8 cellular contexts compared by ENCODE assay signal in genomic region chr18:3605562-3606443, GRCh38.
DNase-seq lines count a peak whose midpoint lies in the region; ATAC-seq and TF ChIP-seq lines count a peak whose summit lies in the region.

No MANE protein-coding gene starts in this region.

- H3K9me3 ChIP-seq in Caco-2: no peaks in the 10 kb centered on the region
- H3K9me3 ChIP-seq in transverse colon: no peaks in the 10 kb centered on the region

- 8% methylated on average over 11 to 14 of the region's 14 CpGs for WGBS in transverse colon (ENCODE audit: low coverage in 1 of 2), 2 donors

- TF ChIP-seq POLR2A in transverse colon (IDR thresholded peaks at IDR 0.05): no peak

- H3K27me3 ChIP-seq in Caco-2 (replicated peaks; ENCODE audit: control insufficient read depth, insufficient read depth, low read length) (no peaks in the 10 kb centered on the region), transverse colon (no peaks in the 10 kb centered on the region)

- DNase-seq in Caco-2: peak in 1 of 2 experiments; percentile 40
- DNase-seq in M059J (ENCODE audit: low read depth): peak; percentile 74
- DNase-seq in astrocyte of the hippocampus (ENCODE audit: low read depth, low spot score): peak; percentile 71
- no peak for DNase-seq in left lobe of liver (ENCODE audit: low spot score)
- DNase-seq in transverse colon: no peak
- no peak for DNase-seq in WTC11 (ENCODE audit: low spot score)
- no peak for DNase-seq in cerebellar nuclear complex (lab: John Stamatoyannopoulos, UW)
- no peak for DNase-seq in NCI-H128 (lab: John Stamatoyannopoulos, UW; ENCODE audit: unreplicated experiment)

- peaks cover 15% of the 10 kb centered on the region for H3K4me1 Mint-ChIP-seq in Caco-2 (ENCODE audit: low read depth, unreplicated experiment)
- peaks cover 30% of the 10 kb centered on the region for H3K4me1 Mint-ChIP-seq in WTC11

- H3K27me3 Mint-ChIP-seq in Caco-2 (ENCODE audit: insufficient read depth, unreplicated experiment) (no peaks in the 10 kb centered on the region), WTC11 (ENCODE audit: low read depth) (no peaks in the 10 kb centered on the region)

- H3K36me3 ChIP-seq in Caco-2 (ENCODE audit: control insufficient read depth, insufficient read depth, low read length) (peaks cover 1% of the 10 kb centered on the region), transverse colon (no peaks in the 10 kb centered on the region)

- POLR2A ChIA-PET in Caco-2 (lab: Charles Lee): interaction anchor here (0.6 to 2.7 kb wide), 10 partner anchors 12 to 553 kb away, joined by 3 to 20 read pairs (median 4); no protein-coding TSS in a partner anchor
- POLR2A ChIA-PET in WTC11 (lab: Charles Lee): interaction anchor here (1.0 to 2.0 kb wide), 4 partner anchors 11 to 157 kb away, joined by 3 to 7 read pairs (median 4); no protein-coding TSS in a partner anchor

- peak overlapping the region; percentile 91 to 96 (median 94) for H3K27ac ChIP-seq in transverse colon

- peak overlapping the region; percentile 50 for H3K4me3 ChIP-seq in Caco-2 (ENCODE audit: low read depth, low read length)
- H3K4me3 ChIP-seq in transverse colon: peak overlapping the region in 3 of 4 donors; percentile 18 to 48 (median 21)

- no peak overlapping the region for H3K27ac Mint-ChIP-seq in Caco-2 (ENCODE audit: unreplicated experiment)
- no peak overlapping the region for H3K27ac Mint-ChIP-seq in WTC11

- CTCF ChIA-PET in Caco-2 (lab: Charles Lee): interaction anchor here (1.0 kb wide), 1 partner anchor 58 kb away, joined by 4 read pairs; no protein-coding TSS in a partner anchor
- CTCF ChIA-PET in WTC11 (lab: Charles Lee): interaction anchor here (0.6 to 4.9 kb wide), 7 partner anchors 11 to 717 kb away, joined by 3 to 28 read pairs (median 5); no protein-coding TSS in a partner anchor

- H3K36me3 Mint-ChIP-seq in Caco-2 (ENCODE audit: insufficient read depth, unreplicated experiment) (peaks cover 15% of the 10 kb centered on the region), WTC11 (peaks cover 26% of the 10 kb centered on the region)

- H3K9me3 Mint-ChIP-seq in Caco-2 (ENCODE audit: unreplicated experiment) (no peaks in the 10 kb centered on the region), WTC11 (no peaks in the 10 kb centered on the region; the same call in 1 of the 2 replicates)

- peaks cover 35% of the 10 kb centered on the region for H3K4me1 ChIP-seq in Caco-2
- H3K4me1 ChIP-seq in transverse colon: peaks cover 10 to 55% (median 34%) of the 10 kb centered on the region in 4 donors

- H3K4me3 Mint-ChIP-seq in Caco-2 (ENCODE audit: unreplicated experiment): no peak overlapping the region
- H3K4me3 Mint-ChIP-seq in WTC11: no peak overlapping the region

- TF ChIP-seq CTCF in Caco-2 (IDR thresholded peaks at IDR 0.05; ENCODE audit: insufficient read depth in 1 of 2, low read depth in 1 of 2, low read length in 1 of 2, severe bottlenecking in 1 of 2, unreplicated experiment in 1 of 2): no peak
- TF ChIP-seq CTCF in transverse colon (IDR thresholded peaks at IDR 0.05): no peak
- TF ChIP-seq CTCF in WTC11 (IDR thresholded peaks at IDR 0.05): no peak

- in situ Hi-C loops in transverse colon (cut with MboI; ENCODE audit: low pct_ligation_motif_present in 1 of 4, low pct_unique_long_range_greater_than_20kb in 1 of 4, low sequenced_read_pairs in 3 of 4): no loop called here

- intact Hi-C loops in Caco-2 (cut with micrococcal nuclease; ENCODE audit: unreplicated experiment) (no loop called here), transverse colon (cut with DNase I; ENCODE audit: low total_unique reads) (no loop called here)

- ATAC-seq in left lobe of liver (peak; percentile 38), WTC11 (no peak)

- BruUV-seq in Caco-2 (replicated peaks; lab: Mats Ljungman, UMichigan): no TSS peak

- TF ChIP-seq EP300 in transverse colon (IDR thresholded peaks at IDR 0.05; ENCODE audit: low read depth): no peak

TF ChIP-seq in WTC11, 78 proteins besides CTCF, POLR2A, EP300 and RAD21 (continues in another document):
- no peak for TF ChIP-seq NFYB (CRISPR knock-in tag; conservative IDR thresholded peaks at IDR 0.05; ENCODE audit: low read depth)
- TF ChIP-seq ATF1 (CRISPR knock-in tag; IDR thresholded peaks at IDR 0.05): no peak
- no peak for TF ChIP-seq IRF2 (CRISPR knock-in tag; IDR thresholded peaks at IDR 0.05; ENCODE audit: borderline replicate concordance, low read depth)
- no peak for TF ChIP-seq PRDM15 (CRISPR knock-in tag; IDR thresholded peaks at IDR 0.05)
- no peak for TF ChIP-seq IRF1 (CRISPR knock-in tag; IDR thresholded peaks at IDR 0.05)
- no peak for TF ChIP-seq RELA (CRISPR knock-in tag; IDR thresholded peaks at IDR 0.05; ENCODE audit: borderline replicate concordance)
- no peak for TF ChIP-seq E2F1 (CRISPR knock-in tag; IDR thresholded peaks at IDR 0.05)
- TF ChIP-seq ELF4 (CRISPR knock-in tag; IDR thresholded peaks at IDR 0.05; ENCODE audit: low read depth): no peak
- TF ChIP-seq ARID4B (CRISPR knock-in tag; IDR thresholded peaks at IDR 0.05; ENCODE audit: borderline replicate concordance): no peak
- TF ChIP-seq TCF7 (CRISPR knock-in tag; IDR thresholded peaks at IDR 0.05; ENCODE audit: low read depth): no peak

Comparison
In these comparisons a context has a peak if more than half of its experiments do, and no peak if none do; other contexts are left out.
1. DNase-seq: peak in M059J (single experiment) and astrocyte of the hippocampus (single experiment); none in left lobe of liver (single experiment), transverse colon (single experiment), WTC11 (single experiment), cerebellar nuclear complex (0 of 2) and NCI-H128 (single experiment).